ENCODE assay signal across 19 cellular contexts in genomic region chr3:98968347-98968746, GRCh38.
"Had no signal": no experiment of that assay in that cellular context is flagged by ENCODE, and none has a peak within 500 bp of the region (broad histone marks: within the 10 kb centered on the region; RNA-seq: fewer than 3 reads in every experiment).

No MANE protein-coding gene starts in this region.

- H3K36me3 ChIP-seq: esophagus muscularis mucosa, gastroesophageal sphincter, left ventricle myocardium inferior, lower lobe of right lung, spleen, transverse colon had no signal

- ATAC-seq: gastroesophageal sphincter; left cardiac atrium; lower lobe of right lung; naive thymus-derived CD4-positive, alpha-beta T cell; sciatic nerve; stimulated activated naive B cell treated with anti-CD40 and anti-IgM and Interleukin-4, amounts not matched to agents 10 μg/mL and 1 μg/mL and 100 μg/mL, for 72 hours; stimulated activated naive CD8-positive, alpha-beta T cell treated with anti-CD3 and anti-CD28 coated beads, Interleukin-15, amount 100 ng/mL, for 72 hours had no signal

- H3K4me3 ChIP-seq: dorsolateral prefrontal cortex, esophagus muscularis mucosa, gastroesophageal sphincter, left ventricle myocardium inferior, lower lobe of right lung, spleen, testis, transverse colon had no signal

- DNase-seq: cortex of kidney; dorsolateral prefrontal cortex; effector CD8-positive, alpha-beta T cell; immature natural killer cell; left cardiac atrium; left ventricle myocardium inferior; lower lobe of right lung; naive thymus-derived CD4-positive, alpha-beta T cell; nephron progenitor cell; spleen; stimulated activated CD4-positive, alpha-beta T cell treated with anti-CD3 and anti-CD28 coated beads, Interleukin-2, amount 100 ng/mL, for 24 hours; stimulated activated CD4-positive, alpha-beta T cell treated with anti-CD3 and anti-CD28 coated beads, Interleukin-4, amount 100 ng/mL, for 4 hours; stimulated activated naive B cell treated with anti-CD40 and anti-IgM and Interleukin-4, amounts not matched to agents 10 μg/mL and 1 μg/mL and 100 μg/mL, for 72 hours; stimulated activated naive CD8-positive, alpha-beta T cell treated with anti-CD3 and anti-CD28 coated beads, Interleukin-15, amount 100 ng/mL, for 72 hours; testis; transverse colon had no signal

- H3K9me3 ChIP-seq: esophagus muscularis mucosa, gastroesophageal sphincter, left ventricle myocardium inferior, lower lobe of right lung, spleen, testis, transverse colon had no signal

- H3K27me3 ChIP-seq: dorsolateral prefrontal cortex, esophagus muscularis mucosa, gastroesophageal sphincter, spleen, testis, transverse colon had no signal

- H3K27ac ChIP-seq: dorsolateral prefrontal cortex, esophagus muscularis mucosa, gastroesophageal sphincter, left ventricle myocardium inferior, lower lobe of right lung, spleen, testis, transverse colon had no signal

- H3K4me1 ChIP-seq: esophagus muscularis mucosa, gastroesophageal sphincter, left ventricle myocardium inferior, lower lobe of right lung, spleen, testis, transverse colon had no signal
